In the genomic region with DNA sequence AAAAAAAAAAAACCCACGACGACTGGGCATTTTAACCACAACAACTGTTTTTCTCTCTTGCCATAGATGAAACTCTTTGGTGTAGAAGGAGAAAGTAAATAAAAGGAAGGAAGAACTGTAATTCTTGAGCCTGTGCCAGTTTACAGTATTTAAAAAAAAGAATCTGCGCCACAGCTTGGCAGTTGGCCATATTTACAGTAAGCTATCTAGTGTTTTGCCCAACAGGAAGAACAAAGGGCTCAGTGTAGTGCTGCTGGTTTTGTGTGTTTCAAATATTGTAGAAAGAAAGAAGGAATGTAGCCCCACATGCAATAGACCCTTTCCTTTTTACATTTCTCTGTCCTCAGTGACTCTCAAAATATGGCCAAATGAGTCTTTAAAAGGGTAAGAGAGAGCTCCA, we compare ENCODE assay signal across 8 cellular contexts.
A peak's percentile ranks its signal among the peaks of the same experiment; 100 is the strongest.
DNase-seq lines count a peak whose midpoint lies in the region; ATAC-seq and TF ChIP-seq lines count a peak whose summit lies in the region.

No MANE protein-coding gene starts in this region.

- H3K4me3 ChIP-seq in HFF-Myc (replicated peaks; ENCODE audit: low read depth, low read length) = no peak overlapping the region
- H3K4me3 ChIP-seq in fibroblast of the aortic adventitia (ENCODE audit: low read depth, low read length) = no peak overlapping the region
- H3K4me3 ChIP-seq in skeletal muscle cell (ENCODE audit: low read depth, low read length) = no peak overlapping the region

- H3K4me3 Mint-ChIP-seq in T-helper 17 cell = peak overlapping the region; percentile 82

- H3K27ac Mint-ChIP-seq in T-helper 17 cell = peak overlapping the region; percentile 95

- peaks cover 22% of the 10 kb centered on the region for H3K4me1 Mint-ChIP-seq in T-helper 17 cell

- H3K9me3 ChIP-seq in T-helper 17 cell (ENCODE audit: control insufficient read depth, low read length, poor library complexity, severe bottlenecking) = no peaks in the 10 kb centered on the region

- TF ChIP-seq CTCF in HFF-Myc (IDR thresholded peaks at IDR 0.05; ENCODE audit: low read depth, low read length, missing control alignments) (no peak), fibroblast of the aortic adventitia (IDR thresholded peaks at IDR 0.05; ENCODE audit: insufficient read depth, low read length) (no peak)

- peaks cover 5% of the 10 kb centered on the region for H3K36me3 Mint-ChIP-seq in T-helper 17 cell (ENCODE audit: low read depth)

- no peaks in the 10 kb centered on the region for H3K27me3 Mint-ChIP-seq in T-helper 17 cell

- ATAC-seq in T-helper 17 cell = peak; percentile 85

- DNase-seq in AG08396 (ENCODE audit: low spot score) (peak; percentile 8), HFF-Myc (ENCODE audit: extremely low read depth, low read depth) (peak; percentile 2), T-helper 17 cell (peak in 1 of 3 donors; percentile 9), fibroblast of the aortic adventitia (ENCODE audit: low read depth) (peak; percentile 36), skeletal muscle cell (ENCODE audit: low read depth) (peak; percentile 18), C1 segment of cervical spinal cord (lab: John Stamatoyannopoulos, UW) (no peak), NCI-H2227 (lab: John Stamatoyannopoulos, UW; ENCODE audit: unreplicated experiment) (no peak), hepatic stellate cell (ENCODE audit: low spot score) (no peak)

Comparison
In these comparisons a context has a peak if more than half of its experiments do, and no peak if none do; other contexts are left out.
1. DNase-seq: peak in AG08396 (single experiment), HFF-Myc (single experiment), fibroblast of the aortic adventitia (single experiment) and skeletal muscle cell (single experiment); none in C1 segment of cervical spinal cord (0 of 14), NCI-H2227 (single experiment) and hepatic stellate cell (single experiment).